13 cellular contexts compared by ENCODE assay signal in the genomic region with DNA sequence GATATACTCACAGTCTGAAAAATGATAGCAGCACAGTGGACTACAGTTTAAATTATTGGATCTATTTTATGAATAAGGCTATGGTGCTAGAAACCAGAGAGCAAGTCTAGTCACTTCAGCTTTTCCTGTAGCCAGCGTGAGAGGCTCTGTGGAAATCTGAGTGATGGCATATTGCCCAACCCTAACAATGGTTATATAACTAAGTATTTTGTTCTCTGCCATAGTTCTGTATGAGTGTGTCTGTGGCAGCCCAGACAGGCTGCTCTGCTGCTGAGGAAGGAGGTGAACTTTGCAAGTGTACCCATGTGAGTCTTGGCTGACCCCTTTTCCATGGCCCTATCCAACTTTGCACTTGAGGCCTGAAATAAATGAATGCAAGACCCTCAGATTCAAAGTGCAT.
DNase-seq lines count a peak whose midpoint lies in the region; ATAC-seq and TF ChIP-seq lines count a peak whose summit lies in the region.
"Had no signal": no experiment of that assay in that cellular context is flagged by ENCODE, and none has a peak within 500 bp of the region (broad histone marks: within the 10 kb centered on the region; RNA-seq: fewer than 3 reads in every experiment).

No MANE protein-coding gene starts in this region.

- H3K4me3 ChIP-seq in dorsolateral prefrontal cortex (no peak overlapping the region), HAP-1 (no peak overlapping the region)
- H3K4me3 ChIP-seq: tibial nerve had no signal

- in situ Hi-C loops in HAP-1 (cut with MboI; ENCODE audit: low sequenced_read_pairs): no loop called here

- no peak for ATAC-seq in GM18867 (IDR thresholded peaks at IDR 0.05; ENCODE audit: unreplicated experiment)

- H3K9me3 ChIP-seq in HAP-1: no peaks in the 10 kb centered on the region
- H3K9me3 ChIP-seq: tibial nerve had no signal

- intact Hi-C loops in dorsolateral prefrontal cortex (cut with DNase I): no loop called here

- peaks cover 3% of the 10 kb centered on the region for H3K4me1 ChIP-seq in HAP-1

- no peak for TF ChIP-seq CTCF in dorsolateral prefrontal cortex (IDR thresholded peaks at IDR 0.05 in 54 of 56, conservative IDR thresholded peaks at IDR 0.05 in 2 of 56; ENCODE audit: low read depth in 1 of 56, partially characterized antibody in 56 of 56)

- DNase-seq in AG20443 (ENCODE audit: low spot score): peak; percentile 51
- peak; percentile 11 for DNase-seq in NCI-H1105 (lab: John Stamatoyannopoulos, UW)
- DNase-seq in dorsolateral prefrontal cortex: peak in 3 of 10 donors; percentile 18 to 36 (median 31)
- DNase-seq in middle frontal gyrus (ENCODE audit: extremely low spot score, low spot score): peak; percentile 64
- no peak for DNase-seq in stimulated activated CD8-positive, alpha-beta memory T cell treated with anti-CD3 and anti-CD28 coated beads, Interleukin-4, amount 100 ng/mL, for 48 hours
- DNase-seq in HAP-1 (ENCODE audit: low spot score in 2 of 2): no peak
- DNase-seq in NCI-H510A (lab: John Stamatoyannopoulos, UW): no peak
- DNase-seq: activated CD4-positive, alpha-beta T cell treated with anti-CD3 and anti-CD28 coated beads, Interleukin-2, amount 10 ng/mL, durations not matched to agents 7 days and 5 days; CD8-positive, alpha-beta memory T cell; glutamatergic neuron; stimulated activated CD4-positive, alpha-beta T cell treated with anti-CD3 and anti-CD28 coated beads, Interleukin-2, amount 100 ng/mL, for 24 hours had no signal

- H3K27ac ChIP-seq in dorsolateral prefrontal cortex: peak overlapping the region in 35 of 59 donors; percentile 1 to 81 (median 49)
- H3K27ac ChIP-seq: tibial nerve had no signal

- H3K27me3 ChIP-seq in dorsolateral prefrontal cortex (no peaks in the 10 kb centered on the region), HAP-1 (ENCODE audit: low read depth) (no peaks in the 10 kb centered on the region)
- H3K27me3 ChIP-seq: tibial nerve had no signal

- H3K36me3 ChIP-seq in HAP-1 (replicated peaks): no peaks in the 10 kb centered on the region
- H3K36me3 ChIP-seq: tibial nerve had no signal

Comparison
In these comparisons a context has a peak if more than half of its experiments do, and no peak if none do; other contexts are left out.
1. DNase-seq: peak in AG20443 (single experiment), NCI-H1105 (single experiment) and middle frontal gyrus (single experiment); none in stimulated activated CD8-positive, alpha-beta memory T cell treated with anti-CD3 and anti-CD28 coated beads, Interleukin-4, amount 100 ng/mL, for 48 hours (single experiment), HAP-1 (0 of 2) and NCI-H510A (single experiment).